ENCODE assay signal across 22 cellular contexts in genomic region chr21:40049959-40050290, GRCh38.
DNase-seq lines count a peak whose midpoint lies in the region; ATAC-seq and TF ChIP-seq lines count a peak whose summit lies in the region.
"Had no signal": no experiment of that assay in that cellular context is flagged by ENCODE, and none has a peak within 500 bp of the region (broad histone marks: within the 10 kb centered on the region; RNA-seq: fewer than 3 reads in every experiment).

No MANE protein-coding gene starts in this region.

- H3K27ac ChIP-seq in iPS DF 6.9 (ENCODE audit: low read length) (no peak overlapping the region), uterus (peak overlapping the region; percentile 75 to 81), caudate nucleus (ENCODE audit: low read depth, low read length) (no peak overlapping the region)
- H3K27ac ChIP-seq: A549, parathyroid adenoma, SK-N-MC, upper lobe of right lung had no signal

- H3K4me3 Mint-ChIP-seq in naive thymus-derived CD8-positive, alpha-beta T cell = no peak overlapping the region
- H3K4me3 Mint-ChIP-seq: activated B cell treated with CpG ODN at 0.5 μM for 24 hours; activated CD4-positive, alpha-beta memory T cell treated with anti-CD3 and anti-CD28 coated beads, Interleukin-2, amount 10 ng/mL, durations not matched to agents 7 days and 5 days; naive thymus-derived CD4-positive, alpha-beta T cell; T-helper 2 cell treated with Interferon-gamma antibody and Interleukin-4, amounts not matched to agents 5 μg/mL and 100 μg/mL, for 36 hours had no signal

- intact Hi-C loops in uterus (cut with DNase I; ENCODE audit: low total_unique reads) = no loop called here

- H3K4me1 ChIP-seq in NT2/D1 (ENCODE audit: insufficient read depth, insufficient read length) (peaks cover 5% of the 10 kb centered on the region), iPS DF 6.9 (ENCODE audit: control insufficient read depth, insufficient read depth, low read length) (no peaks in the 10 kb centered on the region; the same call in 1 of the 2 replicates), uterus (peaks cover 5 to 6% of the 10 kb centered on the region in 2 donors)
- H3K4me1 ChIP-seq: A549, parathyroid adenoma, upper lobe of right lung had no signal

- no peaks in the 10 kb centered on the region for H3K36me3 Mint-ChIP-seq in naive thymus-derived CD8-positive, alpha-beta T cell
- H3K36me3 Mint-ChIP-seq: CD14-positive monocyte; naive thymus-derived CD4-positive, alpha-beta T cell had no signal

- ATAC-seq in naive thymus-derived CD8-positive, alpha-beta T cell = no peak
- ATAC-seq: A549; naive thymus-derived CD4-positive, alpha-beta T cell; upper lobe of right lung had no signal

- H3K4me3 ChIP-seq in NT2/D1 (ENCODE audit: insufficient read length, low read depth) (no peak overlapping the region), iPS DF 6.9 (ENCODE audit: low read length) (no peak overlapping the region), uterus (no peak overlapping the region)
- H3K4me3 ChIP-seq: A549, SK-N-MC, upper lobe of right lung had no signal

- POLR2A ChIA-PET in naive thymus-derived CD8-positive, alpha-beta T cell (lab: Charles Lee) = no interaction called here

- peak in 2 of 3 experiments; percentile 48 to 52 for DNase-seq in NCI-H1417 (lab: John Stamatoyannopoulos, UW)
- no peak for DNase-seq in NCI-H1417 treated with DMSO at 0.1 percent for 48 hours (lab: John Stamatoyannopoulos, UW)
- peak; percentile 49 for DNase-seq in NT2/D1 (ENCODE audit: low read depth, low spot score)
- peak; percentile 9 for DNase-seq in iPS DF 6.9 (ENCODE audit: low read depth, low spot score)
- DNase-seq in uterus = no peak
- DNase-seq in islet precursor cell = no peak
- DNase-seq in caudate nucleus (lab: John Stamatoyannopoulos, UW) = no peak
- no peak for DNase-seq in naive thymus-derived CD8-positive, alpha-beta T cell
- DNase-seq: activated B cell treated with CpG ODN at 0.5 μM for 24 hours; activated CD4-positive, alpha-beta memory T cell treated with anti-CD3 and anti-CD28 coated beads, Interleukin-2, amount 10 ng/mL, durations not matched to agents 7 days and 5 days; activated naive CD4-positive, alpha-beta T cell treated with Interleukin-2 at 50 U/mL for 16 hours; activated T-cell treated with anti-CD3 and anti-CD28 coated beads, Interleukin-2, amount 50 U/mL, for 1 hour; DND-41; naive thymus-derived CD4-positive, alpha-beta T cell; stimulated activated CD4-positive, alpha-beta T cell treated with anti-CD3 and anti-CD28 coated beads, Interleukin-2, amount 100 ng/mL, for 24 hours; stimulated activated naive CD4-positive, alpha-beta T cell treated with Interleukin-2 at 50 U/mL for 16 hours; upper lobe of right lung had no signal

- no peak for TF ChIP-seq CTCF in uterus (IDR thresholded peaks at IDR 0.05)

- no peaks in the 10 kb centered on the region for H3K4me1 Mint-ChIP-seq in naive thymus-derived CD8-positive, alpha-beta T cell
- H3K4me1 Mint-ChIP-seq: activated B cell treated with CpG ODN at 0.5 μM for 24 hours; activated CD4-positive, alpha-beta memory T cell treated with anti-CD3 and anti-CD28 coated beads, Interleukin-2, amount 10 ng/mL, durations not matched to agents 7 days and 5 days; naive thymus-derived CD4-positive, alpha-beta T cell had no signal

- no peak overlapping the region for H3K9ac ChIP-seq in NT2/D1 (ENCODE audit: insufficient read length, low read depth)
- H3K9ac ChIP-seq: parathyroid adenoma had no signal

- H3K27me3 ChIP-seq in NT2/D1 (ENCODE audit: insufficient read depth, insufficient read length) (no peaks in the 10 kb centered on the region), iPS DF 6.9 (ENCODE audit: control insufficient read depth, insufficient read depth, low read length) (peaks cover 2% of the 10 kb centered on the region; the same call in 1 of the 2 replicates), uterus (no peaks in the 10 kb centered on the region)
- H3K27me3 ChIP-seq: upper lobe of right lung had no signal

- H3K27ac Mint-ChIP-seq in naive thymus-derived CD8-positive, alpha-beta T cell = no peak overlapping the region
- H3K27ac Mint-ChIP-seq: activated B cell treated with CpG ODN at 0.5 μM for 24 hours; activated CD4-positive, alpha-beta memory T cell treated with anti-CD3 and anti-CD28 coated beads, Interleukin-2, amount 10 ng/mL, durations not matched to agents 7 days and 5 days; naive thymus-derived CD4-positive, alpha-beta T cell; T-helper 2 cell treated with Interferon-gamma antibody and Interleukin-4, amounts not matched to agents 5 μg/mL and 100 μg/mL, for 36 hours had no signal

- H3K9me3 ChIP-seq in NT2/D1 (ENCODE audit: insufficient read depth, low read length) (no peaks in the 10 kb centered on the region), iPS DF 6.9 (ENCODE audit: control insufficient read depth, insufficient read depth, low read length) (peaks cover 4% of the 10 kb centered on the region), uterus (no peaks in the 10 kb centered on the region)
- H3K9me3 ChIP-seq: A549, upper lobe of right lung had no signal

- no peak for TF ChIP-seq POLR2A in uterus (IDR thresholded peaks at IDR 0.05)

- WGBS in iPS DF 6.9 (ENCODE audit: insufficient coverage, insufficient read length) = no CpG with 5 or more reads among the region's 6 CpGs

- H3K36me3 ChIP-seq in NT2/D1 (ENCODE audit: insufficient read depth, insufficient read length, low read length) (no peaks in the 10 kb centered on the region), iPS DF 6.9 (ENCODE audit: control insufficient read depth, insufficient read depth, low read length) (no peaks in the 10 kb centered on the region; the same call in 1 of the 2 replicates), uterus (no peaks in the 10 kb centered on the region)
- H3K36me3 ChIP-seq: upper lobe of right lung had no signal

- H3K27me3 Mint-ChIP-seq in naive thymus-derived CD8-positive, alpha-beta T cell = peaks cover 0 to 9% (median 2%) of the 10 kb centered on the region in 5 donors
- H3K27me3 Mint-ChIP-seq: activated B cell treated with CpG ODN at 0.5 μM for 24 hours; activated CD4-positive, alpha-beta memory T cell treated with anti-CD3 and anti-CD28 coated beads, Interleukin-2, amount 10 ng/mL, durations not matched to agents 7 days and 5 days had no signal

- H3K9me3 Mint-ChIP-seq in naive thymus-derived CD8-positive, alpha-beta T cell = peaks cover 0 to 4% (median 0%) of the 10 kb centered on the region in 9 donors
- H3K9me3 Mint-ChIP-seq: activated B cell treated with CpG ODN at 0.5 μM for 24 hours had no signal

Comparison
In these comparisons a context has a peak if more than half of its experiments do, and no peak if none do; other contexts are left out.
1. DNase-seq: peak in NCI-H1417 (2 of 3), NT2/D1 (single experiment) and iPS DF 6.9 (single experiment); none in NCI-H1417 treated with DMSO at 0.1 percent for 48 hours (single experiment), uterus (0 of 2), islet precursor cell (single experiment), caudate nucleus (0 of 61) and naive thymus-derived CD8-positive, alpha-beta T cell (0 of 10).
2. H3K27ac ChIP-seq: peak in uterus (2 of 2); none in iPS DF 6.9 (single experiment) and caudate nucleus (single experiment).